ENCODE assay signal across 1 cellular context in the genomic region with DNA sequence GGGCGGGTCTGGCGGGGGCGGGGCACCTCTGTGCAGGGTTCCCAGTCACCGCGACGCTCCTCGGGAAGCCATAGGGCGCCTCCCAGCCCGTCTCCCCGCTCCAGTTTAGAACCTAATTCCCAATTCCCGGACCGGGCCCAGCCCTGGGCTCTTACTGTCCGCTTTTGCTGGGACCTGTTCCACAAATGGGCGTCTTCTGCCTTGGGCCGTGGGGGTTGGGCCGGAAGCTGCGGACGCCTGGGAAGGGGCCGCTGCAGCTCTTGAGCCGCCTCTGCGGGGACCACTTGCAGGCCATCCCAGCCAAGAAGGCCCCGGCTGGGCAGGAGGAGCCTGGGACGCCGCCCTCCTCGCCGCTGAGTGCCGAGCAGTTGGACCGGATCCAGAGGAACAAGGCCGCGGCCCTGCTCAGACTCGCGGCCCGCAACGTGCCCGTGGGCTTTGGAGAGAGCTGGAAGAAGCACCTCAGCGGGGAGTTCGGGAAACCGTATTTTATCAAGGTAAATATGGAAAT.
TF ChIP-seq lines count a peak whose summit lies in the region.

No MANE protein-coding gene starts in this region.

TF ChIP-seq in GM23338, 12 proteins besides CTCF, POLR2A, EP300 and RAD21 (continued from another document):
- TF ChIP-seq, protein P1, sequence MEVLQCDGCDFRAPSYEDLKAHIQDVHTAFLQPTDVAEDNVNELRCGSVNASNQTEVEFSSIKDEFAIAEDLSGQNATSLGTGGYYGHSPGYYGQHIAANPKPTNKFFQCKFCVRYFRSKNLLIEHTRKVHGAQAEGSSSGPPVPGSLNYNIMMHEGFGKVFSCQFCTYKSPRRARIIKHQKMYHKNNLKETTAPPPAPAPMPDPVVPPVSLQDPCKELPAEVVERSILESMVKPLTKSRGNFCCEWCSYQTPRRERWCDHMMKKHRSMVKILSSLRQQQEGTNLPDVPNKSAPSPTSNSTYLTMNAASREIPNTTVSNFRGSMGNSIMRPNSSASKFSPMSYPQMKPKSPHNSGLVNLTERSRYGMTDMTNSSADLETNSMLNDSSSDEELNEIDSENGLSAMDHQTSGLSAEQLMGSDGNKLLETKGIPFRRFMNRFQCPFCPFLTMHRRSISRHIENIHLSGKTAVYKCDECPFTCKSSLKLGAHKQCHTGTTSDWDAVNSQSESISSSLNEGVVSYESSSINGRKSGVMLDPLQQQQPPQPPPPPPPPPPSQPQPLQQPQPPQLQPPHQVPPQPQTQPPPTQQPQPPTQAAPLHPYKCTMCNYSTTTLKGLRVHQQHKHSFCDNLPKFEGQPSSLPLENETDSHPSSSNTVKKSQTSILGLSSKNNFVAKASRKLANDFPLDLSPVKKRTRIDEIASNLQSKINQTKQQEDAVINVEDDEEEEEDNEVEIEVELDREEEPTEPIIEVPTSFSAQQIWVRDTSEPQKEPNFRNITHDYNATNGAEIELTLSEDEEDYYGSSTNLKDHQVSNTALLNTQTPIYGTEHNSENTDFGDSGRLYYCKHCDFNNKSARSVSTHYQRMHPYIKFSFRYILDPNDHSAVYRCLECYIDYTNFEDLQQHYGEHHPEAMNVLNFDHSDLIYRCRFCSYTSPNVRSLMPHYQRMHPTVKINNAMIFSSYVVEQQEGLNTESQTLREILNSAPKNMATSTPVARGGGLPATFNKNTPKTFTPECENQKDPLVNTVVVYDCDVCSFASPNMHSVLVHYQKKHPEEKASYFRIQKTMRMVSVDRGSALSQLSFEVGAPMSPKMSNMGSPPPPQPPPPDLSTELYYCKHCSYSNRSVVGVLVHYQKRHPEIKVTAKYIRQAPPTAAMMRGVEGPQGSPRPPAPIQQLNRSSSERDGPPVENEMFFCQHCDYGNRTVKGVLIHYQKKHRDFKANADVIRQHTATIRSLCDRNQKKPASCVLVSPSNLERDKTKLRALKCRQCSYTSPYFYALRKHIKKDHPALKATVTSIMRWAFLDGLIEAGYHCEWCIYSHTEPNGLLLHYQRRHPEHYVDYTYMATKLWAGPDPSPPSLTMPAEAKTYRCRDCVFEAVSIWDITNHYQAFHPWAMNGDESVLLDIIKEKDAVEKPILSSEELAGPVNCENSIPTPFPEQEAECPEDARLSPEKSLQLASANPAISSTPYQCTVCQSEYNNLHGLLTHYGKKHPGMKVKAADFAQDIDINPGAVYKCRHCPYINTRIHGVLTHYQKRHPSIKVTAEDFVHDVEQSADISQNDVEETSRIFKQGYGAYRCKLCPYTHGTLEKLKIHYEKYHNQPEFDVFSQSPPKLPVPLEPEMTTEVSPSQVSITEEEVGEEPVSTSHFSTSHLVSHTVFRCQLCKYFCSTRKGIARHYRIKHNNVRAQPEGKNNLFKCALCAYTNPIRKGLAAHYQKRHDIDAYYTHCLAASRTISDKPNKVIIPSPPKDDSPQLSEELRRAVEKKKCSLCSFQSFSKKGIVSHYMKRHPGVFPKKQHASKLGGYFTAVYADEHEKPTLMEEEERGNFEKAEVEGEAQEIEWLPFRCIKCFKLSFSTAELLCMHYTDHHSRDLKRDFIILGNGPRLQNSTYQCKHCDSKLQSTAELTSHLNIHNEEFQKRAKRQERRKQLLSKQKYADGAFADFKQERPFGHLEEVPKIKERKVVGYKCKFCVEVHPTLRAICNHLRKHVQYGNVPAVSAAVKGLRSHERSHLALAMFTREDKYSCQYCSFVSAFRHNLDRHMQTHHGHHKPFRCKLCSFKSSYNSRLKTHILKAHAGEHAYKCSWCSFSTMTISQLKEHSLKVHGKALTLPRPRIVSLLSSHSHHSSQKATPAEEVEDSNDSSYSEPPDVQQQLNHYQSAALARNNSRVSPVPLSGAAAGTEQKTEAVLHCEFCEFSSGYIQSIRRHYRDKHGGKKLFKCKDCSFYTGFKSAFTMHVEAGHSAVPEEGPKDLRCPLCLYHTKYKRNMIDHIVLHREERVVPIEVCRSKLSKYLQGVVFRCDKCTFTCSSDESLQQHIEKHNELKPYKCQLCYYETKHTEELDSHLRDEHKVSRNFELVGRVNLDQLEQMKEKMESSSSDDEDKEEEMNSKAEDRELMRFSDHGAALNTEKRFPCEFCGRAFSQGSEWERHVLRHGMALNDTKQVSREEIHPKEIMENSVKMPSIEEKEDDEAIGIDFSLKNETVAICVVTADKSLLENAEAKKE (CRISPR knock-in tag; IDR thresholded peaks at IDR 0.05), result no peak
- TF ChIP-seq, protein P2, sequence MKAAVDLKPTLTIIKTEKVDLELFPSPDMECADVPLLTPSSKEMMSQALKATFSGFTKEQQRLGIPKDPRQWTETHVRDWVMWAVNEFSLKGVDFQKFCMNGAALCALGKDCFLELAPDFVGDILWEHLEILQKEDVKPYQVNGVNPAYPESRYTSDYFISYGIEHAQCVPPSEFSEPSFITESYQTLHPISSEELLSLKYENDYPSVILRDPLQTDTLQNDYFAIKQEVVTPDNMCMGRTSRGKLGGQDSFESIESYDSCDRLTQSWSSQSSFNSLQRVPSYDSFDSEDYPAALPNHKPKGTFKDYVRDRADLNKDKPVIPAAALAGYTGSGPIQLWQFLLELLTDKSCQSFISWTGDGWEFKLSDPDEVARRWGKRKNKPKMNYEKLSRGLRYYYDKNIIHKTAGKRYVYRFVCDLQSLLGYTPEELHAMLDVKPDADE (IDR thresholded peaks at IDR 0.05), result 0 out of 2 replicates have a peak, but pooled peaks have one; percentile 5
TF ChIP-seq in GM23338: peak in this region for 2.
